1 cellular context compared by ENCODE assay signal in the genomic region with DNA sequence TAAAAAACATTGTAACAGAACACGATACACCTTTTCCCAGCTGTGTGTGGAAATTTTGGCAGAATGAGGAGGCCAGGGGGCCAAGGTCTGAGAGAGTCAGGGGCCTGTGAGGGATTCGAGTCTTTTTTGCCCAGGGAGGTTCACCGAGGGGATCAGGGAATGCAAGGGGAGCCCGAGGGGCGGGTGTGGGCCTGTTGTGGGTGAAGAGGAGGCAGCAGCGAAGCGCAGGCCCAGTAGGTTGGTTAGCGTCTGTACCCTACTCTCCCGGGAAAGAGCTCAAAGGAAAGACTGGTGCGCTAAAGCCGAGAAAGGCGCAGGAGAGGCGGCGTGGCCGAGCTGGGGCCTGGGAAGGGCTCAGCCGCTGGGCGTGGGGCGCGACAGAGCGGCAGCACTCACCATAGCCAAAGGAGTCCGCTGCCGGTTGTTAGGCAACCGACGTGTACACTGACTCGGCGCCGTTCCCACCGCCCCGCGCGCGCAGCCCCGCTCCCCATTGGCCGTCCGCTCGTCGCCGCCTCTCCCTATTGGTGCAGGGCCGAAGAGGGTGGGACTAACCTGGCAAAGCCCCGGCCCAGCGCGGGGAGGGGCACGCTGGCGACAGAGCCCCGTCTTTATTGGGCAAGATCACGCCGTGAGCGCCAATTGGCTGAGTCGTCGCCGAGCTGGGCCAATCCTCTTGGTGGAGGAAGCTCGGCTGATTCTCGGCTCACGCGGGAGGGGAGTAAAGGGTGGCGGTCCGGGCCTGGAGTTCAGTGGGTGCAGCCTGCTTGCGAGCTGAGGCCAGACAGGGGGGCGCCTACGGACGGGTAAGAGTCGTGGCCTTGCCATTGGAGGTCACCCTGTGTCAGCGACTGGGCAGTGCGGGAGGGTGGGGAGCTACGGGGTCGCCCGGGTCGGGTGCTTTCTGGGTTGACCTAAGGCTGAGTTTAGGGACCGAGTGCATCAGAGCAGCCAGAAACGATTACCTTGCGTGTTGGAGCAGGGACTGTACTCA.
A peak's percentile ranks its signal among the peaks of the same experiment; 100 is the strongest.
TF ChIP-seq lines count a peak whose summit lies in the region.

TSS of gene CETN2 (minus strand) at position 446 of the 994 bp plus-strand sequence. CDS start at position 399, 47 bp downstream.
TSS of gene NSDHL (plus strand) at position 752 of the 994 bp plus-strand sequence. CDS start 15,262 bp downstream, outside the sequence.

TF ChIP-seq in HepG2, 621 proteins besides CTCF, POLR2A, EP300 and RAD21 (continued from another document and continues in another):
- TF ChIP-seq RARA (CRISPR knock-in tag; IDR thresholded peaks at IDR 0.05) = peak; percentile 40; the same call in 1 of the 2 replicates
- TF ChIP-seq, protein P1, sequence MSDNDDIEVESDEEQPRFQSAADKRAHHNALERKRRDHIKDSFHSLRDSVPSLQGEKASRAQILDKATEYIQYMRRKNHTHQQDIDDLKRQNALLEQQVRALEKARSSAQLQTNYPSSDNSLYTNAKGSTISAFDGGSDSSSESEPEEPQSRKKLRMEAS (IDR thresholded peaks at IDR 0.05) = peak; percentile 55
- TF ChIP-seq DR1 (CRISPR knock-in tag; IDR thresholded peaks at IDR 0.05) = peak; percentile 58; the same call in 1 of the 2 replicates
- TF ChIP-seq, protein P2, sequence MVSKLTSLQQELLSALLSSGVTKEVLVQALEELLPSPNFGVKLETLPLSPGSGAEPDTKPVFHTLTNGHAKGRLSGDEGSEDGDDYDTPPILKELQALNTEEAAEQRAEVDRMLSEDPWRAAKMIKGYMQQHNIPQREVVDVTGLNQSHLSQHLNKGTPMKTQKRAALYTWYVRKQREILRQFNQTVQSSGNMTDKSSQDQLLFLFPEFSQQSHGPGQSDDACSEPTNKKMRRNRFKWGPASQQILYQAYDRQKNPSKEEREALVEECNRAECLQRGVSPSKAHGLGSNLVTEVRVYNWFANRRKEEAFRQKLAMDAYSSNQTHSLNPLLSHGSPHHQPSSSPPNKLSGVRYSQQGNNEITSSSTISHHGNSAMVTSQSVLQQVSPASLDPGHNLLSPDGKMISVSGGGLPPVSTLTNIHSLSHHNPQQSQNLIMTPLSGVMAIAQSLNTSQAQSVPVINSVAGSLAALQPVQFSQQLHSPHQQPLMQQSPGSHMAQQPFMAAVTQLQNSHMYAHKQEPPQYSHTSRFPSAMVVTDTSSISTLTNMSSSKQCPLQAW (CRISPR knock-in tag; IDR thresholded peaks at IDR 0.05) = 0 out of 2 replicates have a peak, but pooled peaks have one; percentile 25
- peak; percentile 72; the same call in 1 of the 2 replicates for TF ChIP-seq CEBPG (CRISPR knock-in tag; IDR thresholded peaks at IDR 0.05)
- TF ChIP-seq ZNF143 (CRISPR knock-in tag; IDR thresholded peaks at IDR 0.05) = peak; percentile 83
- TF ChIP-seq NFYB (CRISPR knock-in tag; IDR thresholded peaks at IDR 0.05) = peak; percentile 95
- no peak for TF ChIP-seq MAFF (IDR thresholded peaks at IDR 0.05; ENCODE audit: low read depth, low read length)
- TF ChIP-seq MNT (IDR thresholded peaks at IDR 0.05) = peak; percentile 37
- 0 out of 2 replicates have a peak, but pooled peaks have one; percentile 15 for TF ChIP-seq PCBP1 (IDR thresholded peaks at IDR 0.05; ENCODE audit: borderline replicate concordance, low read depth, low read length)
- no peak for TF ChIP-seq LBX2 (CRISPR knock-in tag; IDR thresholded peaks at IDR 0.05; ENCODE audit: borderline replicate concordance)
- TF ChIP-seq GMEB1 (CRISPR knock-in tag; IDR thresholded peaks at IDR 0.05; ENCODE audit: borderline replicate concordance) = peak; percentile 94
- peak; percentile 69; the same call in 1 of the 2 replicates for TF ChIP-seq DMAP1 (CRISPR knock-in tag; IDR thresholded peaks at IDR 0.05)
- 0 out of 2 replicates have a peak, but pooled peaks have one; percentile 32 for TF ChIP-seq ZMAT3 (CRISPR knock-in tag; conservative IDR thresholded peaks at IDR 0.05)
- peak; percentile 80 for TF ChIP-seq POLR2G (IDR thresholded peaks at IDR 0.05; ENCODE audit: low read depth, low read length)
- TF ChIP-seq HMGXB3 (CRISPR knock-in tag; IDR thresholded peaks at IDR 0.05; ENCODE audit: borderline replicate concordance) = peak; percentile 38; the same call in 1 of the 2 replicates
- peak; percentile 47; the same call in 1 of the 2 replicates for TF ChIP-seq ZFP91 (CRISPR knock-in tag; IDR thresholded peaks at IDR 0.05; ENCODE audit: borderline replicate concordance)
- peak; percentile 40; the same call in 1 of the 2 replicates for TF ChIP-seq ESRRA (CRISPR knock-in tag; IDR thresholded peaks at IDR 0.05; ENCODE audit: low read depth)
- TF ChIP-seq MAZ (IDR thresholded peaks at IDR 0.05; ENCODE audit: borderline replicate concordance, low read depth, low read length) = 0 out of 2 replicates have a peak, but pooled peaks have one; percentile 50
- peak; percentile 34; the same call in 1 of the 2 replicates for TF ChIP-seq MAZ (CRISPR knock-in tag; IDR thresholded peaks at IDR 0.05; ENCODE audit: low read depth)
- TF ChIP-seq ZFX (CRISPR knock-in tag; IDR thresholded peaks at IDR 0.05; ENCODE audit: low read depth) = peak; percentile 79; the same call in 1 of the 2 replicates
- TF ChIP-seq PHF20 (CRISPR knock-in tag; IDR thresholded peaks at IDR 0.05) = peak; percentile 41; the same call in 1 of the 2 replicates
- peak; percentile 84 for TF ChIP-seq ZMYM4 (CRISPR knock-in tag; IDR thresholded peaks at IDR 0.05)
- peak; percentile 71; the same call in 1 of the 2 replicates for TF ChIP-seq RFX1 (IDR thresholded peaks at IDR 0.05)
- TF ChIP-seq ZNF556 (CRISPR knock-in tag; IDR thresholded peaks at IDR 0.05; ENCODE audit: borderline replicate concordance) = peak; percentile 39; the same call in 1 of the 2 replicates
- TF ChIP-seq IKZF5 (CRISPR knock-in tag; IDR thresholded peaks at IDR 0.05) = 0 out of 2 replicates have a peak, but pooled peaks have one; percentile 25
- TF ChIP-seq NONO (IDR thresholded peaks at IDR 0.05) = no peak
- peak; percentile 69 for TF ChIP-seq NONO (CRISPR knock-in tag; conservative IDR thresholded peaks at IDR 0.05)
- TF ChIP-seq, protein P3, sequence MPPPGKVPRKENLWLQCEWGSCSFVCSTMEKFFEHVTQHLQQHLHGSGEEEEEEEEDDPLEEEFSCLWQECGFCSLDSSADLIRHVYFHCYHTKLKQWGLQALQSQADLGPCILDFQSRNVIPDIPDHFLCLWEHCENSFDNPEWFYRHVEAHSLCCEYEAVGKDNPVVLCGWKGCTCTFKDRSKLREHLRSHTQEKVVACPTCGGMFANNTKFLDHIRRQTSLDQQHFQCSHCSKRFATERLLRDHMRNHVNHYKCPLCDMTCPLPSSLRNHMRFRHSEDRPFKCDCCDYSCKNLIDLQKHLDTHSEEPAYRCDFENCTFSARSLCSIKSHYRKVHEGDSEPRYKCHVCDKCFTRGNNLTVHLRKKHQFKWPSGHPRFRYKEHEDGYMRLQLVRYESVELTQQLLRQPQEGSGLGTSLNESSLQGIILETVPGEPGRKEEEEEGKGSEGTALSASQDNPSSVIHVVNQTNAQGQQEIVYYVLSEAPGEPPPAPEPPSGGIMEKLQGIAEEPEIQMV (CRISPR knock-in tag; IDR thresholded peaks at IDR 0.05; ENCODE audit: low read depth) = 0 out of 2 replicates have a peak, but pooled peaks have one; percentile 18
- peak; percentile 45; the same call in 1 of the 2 replicates for TF ChIP-seq TBX2 (CRISPR knock-in tag; IDR thresholded peaks at IDR 0.05; ENCODE audit: borderline replicate concordance)
- TF ChIP-seq SPEN (CRISPR knock-in tag; IDR thresholded peaks at IDR 0.05; ENCODE audit: low read depth) = peak; percentile 62; the same call in 1 of the 2 replicates
- TF ChIP-seq THAP11 (CRISPR knock-in tag; IDR thresholded peaks at IDR 0.05) = peak; percentile 50
- no peak for TF ChIP-seq HNF4G (IDR thresholded peaks at IDR 0.05; ENCODE audit: borderline replicate concordance, low read depth, low read length)
- TF ChIP-seq HNF4G (CRISPR knock-in tag; IDR thresholded peaks at IDR 0.05; ENCODE audit: borderline replicate concordance, low read depth) = no peak
- peak; percentile 78 for TF ChIP-seq SAP130 (CRISPR knock-in tag; IDR thresholded peaks at IDR 0.05; ENCODE audit: low read depth)
